In genomic region chr18:76604642-76605240, GRCh38 we compare ENCODE assay signal across 16 cellular contexts.
"Had no signal": no experiment of that assay in that cellular context is flagged by ENCODE, and none has a peak within 500 bp of the region (broad histone marks: within the 10 kb centered on the region; RNA-seq: fewer than 3 reads in every experiment).

No MANE protein-coding gene starts in this region.

- FAIRE-seq: islet of Langerhans had no signal

- H3K36me3 Mint-ChIP-seq: activated naive CD4-positive, alpha-beta T cell treated with anti-CD3 and anti-CD28 coated beads, Interleukin-2, amount 50 U/mL, for 24 hours had no signal

- H3K4me3 ChIP-seq: lung, thyroid gland had no signal

- H3K4me1 Mint-ChIP-seq: activated naive CD4-positive, alpha-beta T cell treated with anti-CD3 and anti-CD28 coated beads, Interleukin-2, amount 50 U/mL, for 24 hours had no signal

- H3K27ac ChIP-seq: thyroid gland had no signal

- DNase-seq: activated CD4-positive, alpha-beta T cell treated with anti-CD3 and anti-CD28 coated beads, Interleukin-2, amount 50 U/mL, for 1 hour; activated CD4-positive, CD25-positive, alpha-beta regulatory T cell treated with anti-CD3 and anti-CD28 coated beads, Interleukin-2, amount 50 U/mL, for 72 hours; activated CD8-positive, alpha-beta memory T cell treated with anti-CD3 and anti-CD28 coated beads, Interleukin-2, amount 50 U/mL, for 4 hours; activated effector memory CD4-positive, alpha-beta T cell treated with anti-CD3 and anti-CD28 coated beads, Interleukin-2, amount 50 U/mL, for 16 hours; activated T-cell treated with anti-CD3 and anti-CD28 coated beads, Interleukin-2, amount 50 U/mL, for 48 hours; amniotic stem cell; dermis blood vessel endothelial cell; effector memory CD8-positive, alpha-beta T cell; nephron progenitor cell; occipital lobe; stimulated activated CD4-positive, alpha-beta T cell treated with anti-CD3 and anti-CD28 coated beads, Interleukin-2, amount 100 ng/mL, for 24 hours; stimulated activated naive CD4-positive, alpha-beta T cell treated with Interleukin-2 at 50 U/mL for 16 hours; thyroid gland had no signal

- H3K36me3 ChIP-seq: thyroid gland had no signal

- ATAC-seq: effector memory CD8-positive, alpha-beta T cell had no signal

- H3K27me3 ChIP-seq: thyroid gland had no signal

- H3K4me3 Mint-ChIP-seq: activated naive CD4-positive, alpha-beta T cell treated with anti-CD3 and anti-CD28 coated beads, Interleukin-2, amount 50 U/mL, for 24 hours; effector memory CD8-positive, alpha-beta T cell; nephron progenitor cell had no signal

- H3K9me3 Mint-ChIP-seq: activated naive CD4-positive, alpha-beta T cell treated with anti-CD3 and anti-CD28 coated beads, Interleukin-2, amount 50 U/mL, for 24 hours; effector memory CD8-positive, alpha-beta T cell had no signal

- H3K4me1 ChIP-seq: thyroid gland had no signal

- H3K27ac Mint-ChIP-seq: activated naive CD4-positive, alpha-beta T cell treated with anti-CD3 and anti-CD28 coated beads, Interleukin-2, amount 50 U/mL, for 24 hours; effector memory CD8-positive, alpha-beta T cell; nephron progenitor cell had no signal

- H3K9me3 ChIP-seq: thyroid gland had no signal

- H3K27me3 Mint-ChIP-seq: activated naive CD4-positive, alpha-beta T cell treated with anti-CD3 and anti-CD28 coated beads, Interleukin-2, amount 50 U/mL, for 24 hours; effector memory CD8-positive, alpha-beta T cell had no signal
